ENCODE assay signal across 29 cellular contexts in genomic region chr2:1078326-1078885, GRCh38.
"Had no signal": no experiment of that assay in that cellular context is flagged by ENCODE, and none has a peak within 500 bp of the region (broad histone marks: within the 10 kb centered on the region; RNA-seq: fewer than 3 reads in every experiment).

No MANE protein-coding gene starts in this region.

- H3K4me3 Mint-ChIP-seq: activated B cell treated with CpG ODN at 0.5 μM for 24 hours; activated CD4-positive, alpha-beta memory T cell treated with anti-CD3 and anti-CD28 coated beads, Interleukin-2, amount 10 ng/mL, durations not matched to agents 7 days and 5 days; activated naive CD8-positive, alpha-beta T cell; activated T-cell treated with anti-CD3 and anti-CD28 coated beads, Interleukin-2, amount 50 U/mL, for 24 hours; activated T-cell treated with anti-CD3 and anti-CD28 coated beads, Interleukin-2, amount 50 U/mL, for 72 hours; central memory CD8-positive, alpha-beta T cell; dendritic cell treated with granulocyte-macrophage colony-stimulating factor and Interleukin-4, amounts not matched to agents 40 ng/mL and 50 ng/mL, for 4 days; endodermal cell; T-cell; T-helper 1 cell treated with Interleukin-12 subunit alpha and Interleukin-12 subunit beta and Interleukin-4 antibody, amounts not matched to agents 30 μg/mL and 1 μg/mL, for 36 hours; T-helper 2 cell treated with Interferon-gamma antibody and Interleukin-4, amounts not matched to agents 5 μg/mL and 100 μg/mL, for 36 hours had no signal

- H3K27me3 Mint-ChIP-seq: activated B cell treated with CpG ODN at 0.5 μM for 24 hours; activated CD4-positive, alpha-beta memory T cell treated with anti-CD3 and anti-CD28 coated beads, Interleukin-2, amount 10 ng/mL, durations not matched to agents 7 days and 5 days; activated naive CD8-positive, alpha-beta T cell; dendritic cell treated with granulocyte-macrophage colony-stimulating factor and Interleukin-4, amounts not matched to agents 40 ng/mL and 50 ng/mL, for 4 days had no signal

- H3K4me3 ChIP-seq: coronary artery, dorsolateral prefrontal cortex had no signal

- DNase-seq: activated B cell treated with CpG ODN at 0.5 μM for 24 hours; activated CD4-positive, alpha-beta memory T cell treated with anti-CD3 and anti-CD28 coated beads, Interleukin-2, amount 10 ng/mL, durations not matched to agents 7 days and 5 days; activated CD4-positive, alpha-beta T cell treated with anti-CD3 and anti-CD28 coated beads for 48 hours; activated CD8-positive, alpha-beta memory T cell treated with anti-CD3 and anti-CD28 coated beads, Interleukin-2, amount 50 U/mL, for 48 hours; activated gamma-delta T cell treated with Interleukin-2 at 50 U/mL for 16 hours; activated naive CD4-positive, alpha-beta T cell treated with anti-CD3 and anti-CD28 coated beads, Interleukin-2, amount 50 U/mL, for 16 hours; activated naive CD4-positive, alpha-beta T cell treated with Interleukin-2 at 50 U/mL for 16 hours; activated T-cell treated with anti-CD3 and anti-CD28 coated beads for 4 hours; activated T-cell treated with anti-CD3 and anti-CD28 coated beads, Interleukin-2, amount 50 U/mL, for 24 hours; activated T-cell treated with anti-CD3 and anti-CD28 coated beads, Interleukin-2, amount 50 U/mL, for 72 hours; amniotic stem cell; anterior cingulate cortex; brain microvascular endothelial cell; dorsolateral prefrontal cortex; effector memory CD4-positive, alpha-beta T cell; endodermal cell; foreskin fibroblast; SW 1271; T-cell; T1000; WERI-Rb-1 had no signal

- H3K27me3 ChIP-seq: brain microvascular endothelial cell had no signal

- H3K4me1 Mint-ChIP-seq: activated B cell treated with CpG ODN at 0.5 μM for 24 hours; activated CD4-positive, alpha-beta memory T cell treated with anti-CD3 and anti-CD28 coated beads, Interleukin-2, amount 10 ng/mL, durations not matched to agents 7 days and 5 days; central memory CD8-positive, alpha-beta T cell; T-cell had no signal

- H3K36me3 ChIP-seq: brain microvascular endothelial cell, WERI-Rb-1 had no signal

- H3K36me3 Mint-ChIP-seq: activated naive CD8-positive, alpha-beta T cell; T-cell had no signal

- ATAC-seq: activated CD4-positive, CD25-positive, alpha-beta regulatory T cell treated with anti-CD3 and anti-CD28 coated beads, Interleukin-2, amount 50 U/mL, for 24 hours; activated T-cell treated with anti-CD3 and anti-CD28 coated beads, Interleukin-2, amount 50 U/mL, for 72 hours; esophagus mucosa; T-cell had no signal

- H3K9me3 Mint-ChIP-seq: activated B cell treated with CpG ODN at 0.5 μM for 24 hours; activated CD4-positive, alpha-beta memory T cell treated with anti-CD3 and anti-CD28 coated beads, Interleukin-2, amount 10 ng/mL, durations not matched to agents 7 days and 5 days; activated T-cell treated with anti-CD3 and anti-CD28 coated beads, Interleukin-2, amount 50 U/mL, for 24 hours; activated T-cell treated with anti-CD3 and anti-CD28 coated beads, Interleukin-2, amount 50 U/mL, for 72 hours; central memory CD8-positive, alpha-beta T cell; dendritic cell treated with granulocyte-macrophage colony-stimulating factor and Interleukin-4, amounts not matched to agents 40 ng/mL and 50 ng/mL, for 4 days; endodermal cell; T-cell; T-helper 1 cell treated with Interleukin-12 subunit alpha and Interleukin-12 subunit beta and Interleukin-4 antibody, amounts not matched to agents 30 μg/mL and 1 μg/mL, for 36 hours; T-helper 2 cell treated with Interferon-gamma antibody and Interleukin-4, amounts not matched to agents 5 μg/mL and 100 μg/mL, for 36 hours had no signal

- H3K27ac Mint-ChIP-seq: activated B cell treated with CpG ODN at 0.5 μM for 24 hours; activated CD4-positive, alpha-beta memory T cell treated with anti-CD3 and anti-CD28 coated beads, Interleukin-2, amount 10 ng/mL, durations not matched to agents 7 days and 5 days; activated naive CD8-positive, alpha-beta T cell; activated T-cell treated with anti-CD3 and anti-CD28 coated beads, Interleukin-2, amount 50 U/mL, for 24 hours; activated T-cell treated with anti-CD3 and anti-CD28 coated beads, Interleukin-2, amount 50 U/mL, for 72 hours; dendritic cell treated with granulocyte-macrophage colony-stimulating factor and Interleukin-4, amounts not matched to agents 40 ng/mL and 50 ng/mL, for 4 days; endodermal cell; T-cell; T-helper 1 cell treated with Interleukin-12 subunit alpha and Interleukin-12 subunit beta and Interleukin-4 antibody, amounts not matched to agents 30 μg/mL and 1 μg/mL, for 36 hours; T-helper 2 cell treated with Interferon-gamma antibody and Interleukin-4, amounts not matched to agents 5 μg/mL and 100 μg/mL, for 36 hours had no signal

- H3K27ac ChIP-seq: brain microvascular endothelial cell, coronary artery, dorsolateral prefrontal cortex, WERI-Rb-1 had no signal
